In the genomic region with DNA sequence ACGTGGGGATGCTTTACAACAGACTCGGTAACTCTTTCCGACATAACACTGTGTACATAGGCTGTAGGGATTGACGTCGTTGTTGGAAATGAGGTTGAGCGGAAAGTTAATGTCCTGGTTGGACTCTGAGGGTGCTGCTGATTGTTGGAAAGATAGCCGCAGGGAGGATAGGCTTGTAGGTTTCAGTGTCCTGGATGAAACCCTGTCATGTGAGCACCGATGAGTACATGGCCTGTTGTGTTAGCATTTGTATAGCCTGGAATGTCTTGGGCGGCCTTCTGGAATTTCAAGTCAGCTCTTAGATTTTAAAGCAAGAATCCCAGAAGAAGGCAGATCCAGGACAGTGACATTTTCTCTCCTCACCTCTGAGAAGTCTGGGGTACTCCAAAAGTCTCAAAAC, we compare ENCODE assay signal across 14 cellular contexts.
DNase-seq lines count a peak whose midpoint lies in the region; ATAC-seq, FAIRE-seq and TF ChIP-seq lines count a peak whose summit lies in the region.
"Had no signal": no experiment of that assay in that cellular context is flagged by ENCODE, and none has a peak within 500 bp of the region (broad histone marks: within the 10 kb centered on the region; RNA-seq: fewer than 3 reads in every experiment).

No MANE protein-coding gene starts in this region.

- no peaks in the 10 kb centered on the region for H3K9me2 ChIP-seq in OCI-LY7 (ENCODE audit: insufficient read depth, low read length)

- TF ChIP-seq CTCF in chondrocyte (IDR thresholded peaks at IDR 0.05) (no peak), OCI-LY7 (conservative IDR thresholded peaks at IDR 0.05; ENCODE audit: low read length) (no peak)

- H3K9me3 Mint-ChIP-seq in chondrocyte (ENCODE audit: low read depth): no peaks in the 10 kb centered on the region
- no peaks in the 10 kb centered on the region for H3K9me3 Mint-ChIP-seq in stimulated activated effector memory CD8-positive, alpha-beta T cell treated with anti-CD3 and anti-CD28 coated beads, Interleukin-12 subunit alpha, Interleukin-12 subunit beta, amount 100 ng/mL, for 72 hours
- H3K9me3 Mint-ChIP-seq: activated CD8-positive, alpha-beta T cell treated with anti-CD3 and anti-CD28 coated beads for 36 hours; CD8-positive, alpha-beta memory T cell had no signal

- peak overlapping the region; percentile 31; the same call in 1 of the 2 replicates for H3K9ac ChIP-seq in HUES64 (ENCODE audit: low read depth, low read length)

- CTCF ChIA-PET in OCI-LY7 (lab: Charles Lee; ENCODE audit: unreplicated experiment): no interaction called here

- peaks cover 2% of the 10 kb centered on the region for H3K36me3 Mint-ChIP-seq in chondrocyte (ENCODE audit: low read depth)
- H3K36me3 Mint-ChIP-seq in stimulated activated effector memory CD8-positive, alpha-beta T cell treated with anti-CD3 and anti-CD28 coated beads, Interleukin-12 subunit alpha, Interleukin-12 subunit beta, amount 100 ng/mL, for 72 hours: peaks cover 23% of the 10 kb centered on the region

- peak overlapping the region; percentile 28 for H3K27ac Mint-ChIP-seq in chondrocyte (ENCODE audit: unreplicated experiment)
- H3K27ac Mint-ChIP-seq in stimulated activated effector memory CD8-positive, alpha-beta T cell treated with anti-CD3 and anti-CD28 coated beads, Interleukin-12 subunit alpha, Interleukin-12 subunit beta, amount 100 ng/mL, for 72 hours: peak overlapping the region; percentile 66
- H3K27ac Mint-ChIP-seq: activated CD8-positive, alpha-beta T cell treated with anti-CD3 and anti-CD28 coated beads for 36 hours had no signal

- H3K4me3 ChIP-seq in HUES64 (ENCODE audit: low read length) (peak overlapping the region; percentile 23), OCI-LY7 (ENCODE audit: low read depth, low read length, poor library complexity, severe bottlenecking) (no peak overlapping the region)
- H3K4me3 ChIP-seq: thoracic aorta had no signal

- 17% methylated on average over 9 of the region's 9 CpGs for WGBS in HUES64

- H4K20me1 ChIP-seq in OCI-LY7 (ENCODE audit: insufficient read depth, low read length): no peaks in the 10 kb centered on the region

- no peak for ATAC-seq in stimulated activated effector memory CD8-positive, alpha-beta T cell treated with anti-CD3 and anti-CD28 coated beads, Interleukin-12 subunit alpha, Interleukin-12 subunit beta, amount 100 ng/mL, for 72 hours
- ATAC-seq: activated CD8-positive, alpha-beta T cell treated with anti-CD3 and anti-CD28 coated beads for 36 hours had no signal

- peaks cover 13% of the 10 kb centered on the region for H3K4me1 Mint-ChIP-seq in chondrocyte (ENCODE audit: low read depth)
- peaks cover 25% of the 10 kb centered on the region for H3K4me1 Mint-ChIP-seq in stimulated activated effector memory CD8-positive, alpha-beta T cell treated with anti-CD3 and anti-CD28 coated beads, Interleukin-12 subunit alpha, Interleukin-12 subunit beta, amount 100 ng/mL, for 72 hours

- H3K27ac ChIP-seq in HUES64 (ENCODE audit: low read depth, low read length) (peak overlapping the region; percentile 93), OCI-LY7 (ENCODE audit: low read depth, low read length, poor library complexity, severe bottlenecking) (no peak overlapping the region)
- H3K27ac ChIP-seq: thoracic aorta had no signal

- BruUV-seq in OCI-LY7 (replicated peaks; lab: Mats Ljungman, UMichigan): no TSS peak

- no peak for DNase-seq in chondrocyte (ENCODE audit: low spot score)
- peak; percentile 59 for DNase-seq in left kidney (ENCODE audit: low read depth, low spot score)
- no peak for DNase-seq in stimulated activated effector memory CD8-positive, alpha-beta T cell treated with anti-CD3 and anti-CD28 coated beads, Interleukin-12 subunit alpha, Interleukin-12 subunit beta, amount 100 ng/mL, for 72 hours (ENCODE audit: low spot score in 2 of 2)
- no peak for DNase-seq in OCI-LY7 (ENCODE audit: low spot score)
- DNase-seq in activated effector memory CD4-positive, alpha-beta T cell treated with anti-CD3 and anti-CD28 coated beads, Interleukin-2, amount 50 U/mL, for 16 hours: no peak
- DNase-seq in GM19239 (ENCODE audit: insufficient read length, low spot score): no peak
- DNase-seq: activated CD8-positive, alpha-beta T cell treated with anti-CD3 and anti-CD28 coated beads for 36 hours; activated effector memory CD4-positive, alpha-beta T cell treated with Interleukin-2 at 50 U/mL for 16 hours; CD8-positive, alpha-beta memory T cell; NCI-H1092 treated with DMSO at 0.1 percent for 48 hours; retina; stimulated activated CD4-positive, alpha-beta T cell treated with anti-CD3 and anti-CD28 coated beads, Interleukin-2, amount 100 ng/mL, for 24 hours had no signal

- intact Hi-C loops in OCI-LY7 (cut with micrococcal nuclease; ENCODE audit: unreplicated experiment): loop anchor here (5.0 kb wide), 2 partner anchors 66 to 251 kb away; partner anchors contain the start of gene TBC1D14

- H3K4me2 ChIP-seq in OCI-LY7 (ENCODE audit: low read length): no peak overlapping the region

- H3K4me3 Mint-ChIP-seq in chondrocyte (ENCODE audit: unreplicated experiment): no peak overlapping the region
- no peak overlapping the region for H3K4me3 Mint-ChIP-seq in stimulated activated effector memory CD8-positive, alpha-beta T cell treated with anti-CD3 and anti-CD28 coated beads, Interleukin-12 subunit alpha, Interleukin-12 subunit beta, amount 100 ng/mL, for 72 hours
- H3K4me3 Mint-ChIP-seq: activated CD8-positive, alpha-beta T cell treated with anti-CD3 and anti-CD28 coated beads for 36 hours had no signal

- no peaks in the 10 kb centered on the region for H3K79me2 ChIP-seq in OCI-LY7 (ENCODE audit: insufficient read depth, low read depth, low read length)

- no peaks in the 10 kb centered on the region for H3K27me3 ChIP-seq in HUES64 (ENCODE audit: insufficient read depth, low read length)

- H3K4me1 ChIP-seq in HUES64 (ENCODE audit: insufficient read depth, low read length) (peaks cover 26% of the 10 kb centered on the region), OCI-LY7 (ENCODE audit: insufficient read depth, low read length, poor library complexity, severe bottlenecking) (peaks cover 52% of the 10 kb centered on the region)

- POLR2A ChIA-PET in OCI-LY7 (lab: Charles Lee): interaction anchor here (0.8 to 1.0 kb wide), 2 partner anchors 9 to 98 kb away, joined by 3 read pairs; no protein-coding TSS in a partner anchor

- no peaks in the 10 kb centered on the region for H3K36me3 ChIP-seq in HUES64 (ENCODE audit: insufficient read depth, low read length)
- H3K36me3 ChIP-seq in OCI-LY7 (ENCODE audit: insufficient read depth, low read length): no peaks in the 10 kb centered on the region; the same call in 1 of the 2 replicates

- no peaks in the 10 kb centered on the region for H3K27me3 Mint-ChIP-seq in chondrocyte (ENCODE audit: low read depth)
- H3K27me3 Mint-ChIP-seq: activated CD8-positive, alpha-beta T cell treated with anti-CD3 and anti-CD28 coated beads for 36 hours; CD8-positive, alpha-beta memory T cell had no signal

- no peak for FAIRE-seq in GM19239 (lab: Jason Lieb, UNC)

- peaks cover 4% of the 10 kb centered on the region; the same call in 1 of the 2 replicates for H3K9me3 ChIP-seq in HUES64 (ENCODE audit: insufficient read depth, low read depth, low read length)
- no peaks in the 10 kb centered on the region for H3K9me3 ChIP-seq in OCI-LY7 (ENCODE audit: low read length)
- H3K9me3 ChIP-seq: thoracic aorta had no signal

- no peak overlapping the region for H2AFZ ChIP-seq in OCI-LY7 (ENCODE audit: low read length)
